In the genomic region with DNA sequence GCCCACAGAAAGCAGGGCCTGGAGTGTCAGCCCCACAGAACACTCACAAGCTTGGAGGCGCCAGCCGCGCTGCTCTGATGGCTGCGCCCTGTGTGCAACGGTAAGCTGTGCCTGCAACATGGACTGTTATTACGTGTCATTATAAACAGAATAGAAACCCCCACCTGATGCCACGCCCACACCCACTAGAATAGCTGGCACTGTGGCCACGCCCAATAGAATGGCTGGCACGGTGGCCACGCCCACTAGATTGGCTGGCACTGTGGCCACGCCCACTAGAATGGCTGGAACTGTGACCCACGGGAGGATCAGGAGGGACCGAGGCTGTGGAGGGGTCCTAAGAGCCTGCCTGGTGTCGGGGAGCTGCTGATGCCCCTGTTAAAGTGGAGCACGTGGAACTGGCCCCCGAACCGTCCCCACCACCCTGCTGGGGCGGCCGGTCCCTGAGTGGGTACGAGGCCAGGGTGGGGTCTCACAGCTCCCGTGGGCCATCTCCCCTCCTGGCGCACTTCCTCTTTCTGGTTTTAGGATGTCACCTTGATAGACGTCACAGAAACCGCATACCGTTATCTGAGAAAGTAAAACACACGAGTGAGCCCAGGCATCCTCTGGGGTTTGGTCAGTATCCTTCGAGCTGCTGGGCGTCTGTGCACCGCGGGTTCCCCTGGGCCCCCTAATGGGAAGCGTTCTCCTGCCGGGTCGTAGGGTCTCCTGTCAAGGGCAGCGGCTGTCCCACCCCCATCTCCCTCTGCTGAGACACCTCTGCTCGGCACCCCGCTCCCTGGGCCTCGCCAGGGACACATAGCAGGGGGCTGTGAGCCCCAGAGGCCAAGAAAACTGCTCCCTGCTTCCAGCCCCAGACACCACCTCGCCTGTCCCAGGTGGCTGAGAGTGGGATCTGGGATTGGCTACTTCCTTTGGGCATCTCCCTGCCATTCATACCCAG, we compare ENCODE assay signal across 1 cellular context.
TF ChIP-seq lines count a peak whose summit lies in the region.

No MANE protein-coding gene starts in this region.

TF ChIP-seq in HepG2, 621 proteins besides CTCF, POLR2A, EP300 and RAD21:
- TF ChIP-seq NFKB2 (CRISPR knock-in tag; IDR thresholded peaks at IDR 0.05; ENCODE audit: borderline replicate concordance) (0 out of 2 replicates have a peak, but pooled peaks have one; percentile 36), HNRNPL (IDR thresholded peaks at IDR 0.05; ENCODE audit: low read depth, low read length) (0 out of 2 replicates have a peak, but pooled peaks have one; percentile 43), FOXM1 (CRISPR knock-in tag; IDR thresholded peaks at IDR 0.05) (0 out of 2 replicates have a peak, but pooled peaks have one; percentile 33), MYC (CRISPR knock-in tag; IDR thresholded peaks at IDR 0.05; ENCODE audit: borderline replicate concordance) (0 out of 2 replicates have a peak, but pooled peaks have one; percentile 19)
- TF ChIP-seq, protein P1, sequence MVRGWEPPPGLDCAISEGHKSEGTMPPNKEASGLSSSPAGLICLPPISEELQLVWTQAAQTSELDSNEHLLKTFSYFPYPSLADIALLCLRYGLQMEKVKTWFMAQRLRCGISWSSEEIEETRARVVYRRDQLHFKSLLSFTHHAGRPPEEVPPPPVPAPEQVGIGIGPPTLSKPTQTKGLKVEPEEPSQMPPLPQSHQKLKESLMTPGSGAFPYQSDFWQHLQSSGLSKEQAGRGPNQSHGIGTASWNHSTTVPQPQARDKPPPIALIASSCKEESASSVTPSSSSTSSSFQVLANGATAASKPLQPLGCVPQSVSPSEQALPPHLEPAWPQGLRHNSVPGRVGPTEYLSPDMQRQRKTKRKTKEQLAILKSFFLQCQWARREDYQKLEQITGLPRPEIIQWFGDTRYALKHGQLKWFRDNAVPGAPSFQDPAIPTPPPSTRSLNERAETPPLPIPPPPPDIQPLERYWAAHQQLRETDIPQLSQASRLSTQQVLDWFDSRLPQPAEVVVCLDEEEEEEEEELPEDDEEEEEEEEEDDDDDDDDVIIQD (CRISPR knock-in tag; IDR thresholded peaks at IDR 0.05; ENCODE audit: low read depth), result no peak
- TF ChIP-seq, protein P2, sequence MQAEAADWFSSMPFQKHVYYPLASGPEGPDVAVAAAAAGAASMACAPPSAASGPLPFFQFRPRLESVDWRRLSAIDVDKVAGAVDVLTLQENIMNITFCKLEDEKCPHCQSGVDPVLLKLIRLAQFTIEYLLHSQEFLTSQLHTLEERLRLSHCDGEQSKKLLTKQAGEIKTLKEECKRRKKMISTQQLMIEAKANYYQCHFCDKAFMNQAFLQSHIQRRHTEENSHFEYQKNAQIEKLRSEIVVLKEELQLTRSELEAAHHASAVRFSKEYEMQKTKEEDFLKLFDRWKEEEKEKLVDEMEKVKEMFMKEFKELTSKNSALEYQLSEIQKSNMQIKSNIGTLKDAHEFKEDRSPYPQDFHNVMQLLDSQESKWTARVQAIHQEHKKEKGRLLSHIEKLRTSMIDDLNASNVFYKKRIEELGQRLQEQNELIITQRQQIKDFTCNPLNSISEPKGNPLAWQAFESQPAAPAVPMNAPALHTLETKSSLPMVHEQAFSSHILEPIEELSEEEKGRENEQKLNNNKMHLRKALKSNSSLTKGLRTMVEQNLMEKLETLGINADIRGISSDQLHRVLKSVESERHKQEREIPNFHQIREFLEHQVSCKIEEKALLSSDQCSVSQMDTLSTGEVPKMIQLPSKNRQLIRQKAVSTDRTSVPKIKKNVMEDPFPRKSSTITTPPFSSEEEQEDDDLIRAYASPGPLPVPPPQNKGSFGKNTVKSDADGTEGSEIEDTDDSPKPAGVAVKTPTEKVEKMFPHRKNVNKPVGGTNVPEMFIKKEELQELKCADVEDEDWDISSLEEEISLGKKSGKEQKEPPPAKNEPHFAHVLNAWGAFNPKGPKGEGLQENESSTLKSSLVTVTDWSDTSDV (CRISPR knock-in tag; IDR thresholded peaks at IDR 0.05), result 0 out of 2 replicates have a peak, but pooled peaks have one; percentile 31
- TF ChIP-seq, protein P3, sequence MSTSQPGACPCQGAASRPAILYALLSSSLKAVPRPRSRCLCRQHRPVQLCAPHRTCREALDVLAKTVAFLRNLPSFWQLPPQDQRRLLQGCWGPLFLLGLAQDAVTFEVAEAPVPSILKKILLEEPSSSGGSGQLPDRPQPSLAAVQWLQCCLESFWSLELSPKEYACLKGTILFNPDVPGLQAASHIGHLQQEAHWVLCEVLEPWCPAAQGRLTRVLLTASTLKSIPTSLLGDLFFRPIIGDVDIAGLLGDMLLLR (CRISPR knock-in tag; IDR thresholded peaks at IDR 0.05), result 0 out of 2 replicates have a peak, but pooled peaks have one; percentile 33
- TF ChIP-seq, protein P4, sequence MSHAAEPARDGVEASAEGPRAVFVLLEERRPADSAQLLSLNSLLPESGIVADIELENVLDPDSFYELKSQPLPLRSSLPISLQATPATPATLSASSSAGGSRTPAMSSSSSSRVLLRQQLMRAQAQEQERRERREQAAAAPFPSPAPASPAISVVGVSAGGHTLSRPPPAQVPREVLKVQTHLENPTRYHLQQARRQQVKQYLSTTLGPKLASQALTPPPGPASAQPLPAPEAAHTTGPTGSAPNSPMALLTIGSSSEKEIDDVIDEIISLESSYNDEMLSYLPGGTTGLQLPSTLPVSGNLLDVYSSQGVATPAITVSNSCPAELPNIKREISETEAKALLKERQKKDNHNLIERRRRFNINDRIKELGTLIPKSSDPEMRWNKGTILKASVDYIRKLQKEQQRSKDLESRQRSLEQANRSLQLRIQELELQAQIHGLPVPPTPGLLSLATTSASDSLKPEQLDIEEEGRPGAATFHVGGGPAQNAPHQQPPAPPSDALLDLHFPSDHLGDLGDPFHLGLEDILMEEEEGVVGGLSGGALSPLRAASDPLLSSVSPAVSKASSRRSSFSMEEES (CRISPR knock-in tag; IDR thresholded peaks at IDR 0.05), result no peak
